24 cellular contexts compared by ENCODE assay signal in genomic region chr5:169786219-169786618, GRCh38.
DNase-seq lines count a peak whose midpoint lies in the region; ATAC-seq and TF ChIP-seq lines count a peak whose summit lies in the region.
"Had no signal": no experiment of that assay in that cellular context is flagged by ENCODE, and none has a peak within 500 bp of the region (broad histone marks: within the 10 kb centered on the region; RNA-seq: fewer than 3 reads in every experiment).

No MANE protein-coding gene starts in this region.

- ATAC-seq in RWPE2 (ENCODE audit: low read depth): peak; percentile 59; the same call in 2 of the 3 replicates
- ATAC-seq in foreskin keratinocyte: peak; percentile 50
- no peak for ATAC-seq in psoas muscle
- no peak for ATAC-seq in HG02938 (IDR thresholded peaks at IDR 0.05; ENCODE audit: unreplicated experiment)
- ATAC-seq: activated CD8-positive, alpha-beta T cell treated with anti-CD3 and anti-CD28 coated beads for 36 hours; sciatic nerve; T-cell had no signal

- no peaks in the 10 kb centered on the region for H3K36me3 ChIP-seq in RWPE2 (ENCODE audit: low read depth)
- no peaks in the 10 kb centered on the region for H3K36me3 ChIP-seq in psoas muscle (ENCODE audit: insufficient read depth in 1 of 2, low read depth in 1 of 2)
- H3K36me3 ChIP-seq: cardiac muscle cell had no signal

- H3K27me3 Mint-ChIP-seq in immature natural killer cell (ENCODE audit: low read depth in 3 of 3): no peaks in the 10 kb centered on the region
- H3K27me3 Mint-ChIP-seq: activated CD8-positive, alpha-beta T cell treated with anti-CD3 and anti-CD28 coated beads for 36 hours; T-cell had no signal

- H3K4me3 ChIP-seq in RWPE2 (ENCODE audit: severe bottlenecking) (no peak overlapping the region), psoas muscle (no peak overlapping the region)
- H3K4me3 ChIP-seq: cardiac muscle cell had no signal

- H3K4me1 Mint-ChIP-seq in immature natural killer cell: peaks cover 3 to 17% of the 10 kb centered on the region in 2 donors

- 44 to 60% (median 49%) methylated on average over 3 of the region's 3 CpGs for WGBS in psoas muscle, 3 donors

- DNase-seq in A172 (ENCODE audit: low spot score): peak; percentile 93
- peak; percentile 63 for DNase-seq in EH (ENCODE audit: low read depth)
- no peak for DNase-seq in RWPE2 (ENCODE audit: low spot score)
- peak in 1 of 2 donors; percentile 69 for DNase-seq in foreskin keratinocyte
- no peak for DNase-seq in psoas muscle
- no peak for DNase-seq in immature natural killer cell
- no peak for DNase-seq in effector CD4-positive, alpha-beta T cell
- DNase-seq: activated CD8-positive, alpha-beta T cell treated with anti-CD3 and anti-CD28 coated beads for 36 hours; COR-L47; effector memory CD4-positive, alpha-beta T cell; GF-D8; GOT3; KG1; NCI-H1092; NCI-H69; nucleus accumbens; stimulated activated CD4-positive, alpha-beta T cell treated with anti-CD3 and anti-CD28 coated beads, Interleukin-1b, Interleukin-23, amount 100 ng/mL, for 48 hours; T-cell had no signal

- no peak overlapping the region for H3K27ac ChIP-seq in RWPE2 (ENCODE audit: poor library complexity, severe bottlenecking)
- H3K27ac ChIP-seq in foreskin keratinocyte: no peak overlapping the region
- no peak overlapping the region for H3K27ac ChIP-seq in psoas muscle
- H3K27ac ChIP-seq: cardiac muscle cell, HL-60, RWPE1, VCaP had no signal

- H3K4me3 Mint-ChIP-seq in immature natural killer cell: no peak overlapping the region
- H3K4me3 Mint-ChIP-seq: activated CD8-positive, alpha-beta T cell treated with anti-CD3 and anti-CD28 coated beads for 36 hours; T-cell had no signal

- TF ChIP-seq CTCF in RWPE2 (IDR thresholded peaks at IDR 0.05; ENCODE audit: poor library complexity, severe bottlenecking): no peak
- no peak for TF ChIP-seq CTCF in foreskin keratinocyte (conservative IDR thresholded peaks at IDR 0.05)
- no peak for TF ChIP-seq CTCF in psoas muscle (IDR thresholded peaks at IDR 0.05)

- H3K36me3 Mint-ChIP-seq in immature natural killer cell: peaks cover 12 to 31% (median 14%) of the 10 kb centered on the region in 3 donors

- no peaks in the 10 kb centered on the region for H3K9me3 Mint-ChIP-seq in immature natural killer cell
- H3K9me3 Mint-ChIP-seq: activated CD8-positive, alpha-beta T cell treated with anti-CD3 and anti-CD28 coated beads for 36 hours; T-cell had no signal

- H3K9me3 ChIP-seq in RWPE2 (ENCODE audit: severe bottlenecking) (no peaks in the 10 kb centered on the region), psoas muscle (no peaks in the 10 kb centered on the region)

- intact Hi-C loops in psoas muscle (cut with DNase I): no loop called here

- H3K27me3 ChIP-seq in RWPE2 (ENCODE audit: insufficient read depth, poor library complexity, severe bottlenecking): no peaks in the 10 kb centered on the region
- no peaks in the 10 kb centered on the region for H3K27me3 ChIP-seq in foreskin keratinocyte
- H3K27me3 ChIP-seq in psoas muscle (ENCODE audit: insufficient read depth in 3 of 3, low read length in 2 of 3): no peaks in the 10 kb centered on the region
- H3K27me3 ChIP-seq: cardiac muscle cell had no signal

- H3K4me1 ChIP-seq in RWPE2 (ENCODE audit: insufficient read depth, poor library complexity, severe bottlenecking) (peaks cover 18% of the 10 kb centered on the region), foreskin keratinocyte (peaks cover 16% of the 10 kb centered on the region), psoas muscle (no peaks in the 10 kb centered on the region)

- no peak overlapping the region for H3K27ac Mint-ChIP-seq in immature natural killer cell
- H3K27ac Mint-ChIP-seq: activated CD8-positive, alpha-beta T cell treated with anti-CD3 and anti-CD28 coated beads for 36 hours; T-cell had no signal

Comparison
In these comparisons a context has a peak if more than half of its experiments do, and no peak if none do; other contexts are left out.
1. DNase-seq: peak in A172 (single experiment) and EH (single experiment); none in RWPE2 (single experiment), psoas muscle (0 of 2), immature natural killer cell (0 of 3) and effector CD4-positive, alpha-beta T cell (single experiment).
2. ATAC-seq: peak in RWPE2 (single experiment) and foreskin keratinocyte (single experiment); none in psoas muscle (0 of 4) and HG02938 (single experiment).